15 cellular contexts compared by ENCODE assay signal in genomic region chr2:120398961-120399888, GRCh38. TPM values are rescaled to one million over a fixed set of nuclear protein-coding genes. Genes with fewer than 3 reads are reported as not detected.
DNase-seq lines count a peak whose midpoint lies in the region; ATAC-seq and TF ChIP-seq lines count a peak whose summit lies in the region.
"Had no signal": no experiment of that assay in that cellular context is flagged by ENCODE, and none has a peak within 500 bp of the region (broad histone marks: within the 10 kb centered on the region; RNA-seq: fewer than 3 reads in every experiment).

No MANE protein-coding gene starts in this region.

- no peaks in the 10 kb centered on the region for H3K9me3 Mint-ChIP-seq in endodermal cell
- H3K9me3 Mint-ChIP-seq: activated CD4-positive, alpha-beta T cell treated with anti-CD3 and anti-CD28 coated beads, Interleukin-2, amount 10 ng/mL, durations not matched to agents 24 days and 14 days; activated naive CD4-positive, alpha-beta T cell treated with anti-CD3 and anti-CD28 coated beads, Interleukin-2, amount 10 ng/mL, durations not matched to agents 7 days and 5 days had no signal

- H3K4me1 Mint-ChIP-seq in endodermal cell = peaks cover 2% of the 10 kb centered on the region
- H3K4me1 Mint-ChIP-seq: activated CD4-positive, alpha-beta T cell treated with anti-CD3 and anti-CD28 coated beads, Interleukin-2, amount 10 ng/mL, durations not matched to agents 24 days and 14 days; activated naive CD4-positive, alpha-beta T cell treated with anti-CD3 and anti-CD28 coated beads, Interleukin-2, amount 10 ng/mL, durations not matched to agents 7 days and 5 days; CD8-positive, alpha-beta memory T cell had no signal

- peaks cover 12% of the 10 kb centered on the region for H3K27me3 Mint-ChIP-seq in endodermal cell (ENCODE audit: insufficient read depth)
- H3K27me3 Mint-ChIP-seq: activated CD4-positive, alpha-beta T cell treated with anti-CD3 and anti-CD28 coated beads, Interleukin-2, amount 10 ng/mL, durations not matched to agents 24 days and 14 days had no signal

- WGBS in endodermal cell (ENCODE audit: insufficient coverage in 1 of 2, insufficient read length in 1 of 2), 2 experiments = 89 to 94% methylated on average over 17 to 24 of the region's 24 CpGs

- H3K27ac ChIP-seq in endodermal cell (ENCODE audit: low read depth, low read length) = no peak overlapping the region
- H3K27ac ChIP-seq: esophagus muscularis mucosa had no signal

- DNase-seq in EL (peak; percentile 20), NCI-H69 (lab: John Stamatoyannopoulos, UW) (peak; percentile 22), endodermal cell (peak; percentile 40), sciatic nerve (ENCODE audit: low spot score) (peak; percentile 42), SKM-1 (lab: John Stamatoyannopoulos, UW; ENCODE audit: unreplicated experiment) (no peak)
- DNase-seq: activated CD4-positive, alpha-beta T cell treated with anti-CD3 and anti-CD28 coated beads, Interleukin-2, amount 10 ng/mL, durations not matched to agents 24 days and 14 days; NCI-H1105; NCI-H774; T-helper 1 cell had no signal

- no peak overlapping the region for H3K27ac Mint-ChIP-seq in endodermal cell
- H3K27ac Mint-ChIP-seq: activated CD4-positive, alpha-beta T cell treated with anti-CD3 and anti-CD28 coated beads, Interleukin-2, amount 10 ng/mL, durations not matched to agents 24 days and 14 days; activated naive CD4-positive, alpha-beta T cell treated with anti-CD3 and anti-CD28 coated beads, Interleukin-2, amount 10 ng/mL, durations not matched to agents 7 days and 5 days; CD8-positive, alpha-beta memory T cell had no signal

- H3K27me3 ChIP-seq in endodermal cell (ENCODE audit: control insufficient read depth, insufficient read depth, low read length, poor library complexity, severe bottlenecking) = peaks cover 9% of the 10 kb centered on the region

- H3K4me1 ChIP-seq in endodermal cell (ENCODE audit: control insufficient read depth, insufficient read depth, low read length) = no peaks in the 10 kb centered on the region
- H3K4me1 ChIP-seq: esophagus muscularis mucosa had no signal

- H3K9ac ChIP-seq in endodermal cell (ENCODE audit: extremely low read depth, low read length, poor library complexity, severe bottlenecking) = no peak overlapping the region

- H3K36me3 ChIP-seq in endodermal cell (ENCODE audit: control insufficient read depth, insufficient read depth, low read length) = no peaks in the 10 kb centered on the region
- H3K36me3 ChIP-seq: esophagus muscularis mucosa had no signal

- TF ChIP-seq CTCF in endodermal cell (conservative IDR thresholded peaks at IDR 0.05) = no peak

- no peak overlapping the region for H3K4me3 ChIP-seq in endodermal cell (ENCODE audit: low read length)
- H3K4me3 ChIP-seq: esophagus muscularis mucosa had no signal

- intact Hi-C loops in sciatic nerve (cut with DNase I) = no loop called here

- ATAC-seq in sciatic nerve = peak; percentile 14
- ATAC-seq in GM21526 (IDR thresholded peaks at IDR 0.05; ENCODE audit: low FRiP score, unreplicated experiment) = no peak
- no peak for ATAC-seq in GM21360 (IDR thresholded peaks at IDR 0.05; ENCODE audit: unreplicated experiment)
- ATAC-seq in GM21381 (IDR thresholded peaks at IDR 0.05; ENCODE audit: unreplicated experiment) = no peak

- H3K36me3 Mint-ChIP-seq in endodermal cell (ENCODE audit: low read depth) = no peaks in the 10 kb centered on the region
- H3K36me3 Mint-ChIP-seq: activated naive CD4-positive, alpha-beta T cell treated with anti-CD3 and anti-CD28 coated beads, Interleukin-2, amount 10 ng/mL, durations not matched to agents 7 days and 5 days had no signal

- no peak overlapping the region for H3K4me3 Mint-ChIP-seq in endodermal cell
- H3K4me3 Mint-ChIP-seq: activated CD4-positive, alpha-beta T cell treated with anti-CD3 and anti-CD28 coated beads, Interleukin-2, amount 10 ng/mL, durations not matched to agents 24 days and 14 days; activated naive CD4-positive, alpha-beta T cell treated with anti-CD3 and anti-CD28 coated beads, Interleukin-2, amount 10 ng/mL, durations not matched to agents 7 days and 5 days; CD8-positive, alpha-beta memory T cell had no signal

- no peaks in the 10 kb centered on the region for H3K9me3 ChIP-seq in endodermal cell (ENCODE audit: control insufficient read depth, low read length)
- H3K9me3 ChIP-seq: esophagus muscularis mucosa had no signal

RNA-seq across cellular contexts. Expression of gene INHBB, which starts 53.3 kb away (rescaled TPM):
- not detected for total RNA-seq in endodermal cell
- 0.14 TPM for polyA plus RNA-seq in endodermal cell (2013, experiment 1 of 2)
- polyA plus RNA-seq in endodermal cell (2013, experiment 2 of 2) = 0.17 TPM
- 37.4 TPM for total RNA-seq in sciatic nerve
- total RNA-seq: activated CD4-positive, alpha-beta T cell treated with anti-CD3 and anti-CD28 coated beads, Interleukin-2, amount 10 ng/mL, durations not matched to agents 24 days and 14 days; CD8-positive, alpha-beta memory T cell had no signal
- polyA plus RNA-seq: CD8-positive, alpha-beta memory T cell had no signal

Comparison
In these comparisons a context has a peak if more than half of its experiments do, and no peak if none do; other contexts are left out.
1. RNA of gene INHBB, which starts 53.3 kb away (total RNA-seq): 37.4 TPM in sciatic nerve (single experiment); not detected in endodermal cell; every median in the first group is over 10 times any median in the second.